Comparison of ENCODE assay signal across 14 cellular contexts in genomic region chr4:70531981-70532380, GRCh38. TPM values are rescaled to one million over a fixed set of nuclear protein-coding genes. Genes with fewer than 3 reads are reported as not detected.
DNase-seq lines count a peak whose midpoint lies in the region; ATAC-seq, FAIRE-seq and TF ChIP-seq lines count a peak whose summit lies in the region.
"Had no signal": no experiment of that assay in that cellular context is flagged by ENCODE, and none has a peak within 500 bp of the region (broad histone marks: within the 10 kb centered on the region; RNA-seq: fewer than 3 reads in every experiment).

No MANE protein-coding gene starts in this region.

- no peak overlapping the region for H3K9ac ChIP-seq in K562 (ENCODE audit: insufficient read depth in 1 of 2, low read depth in 2 of 2, low read length in 2 of 2)

- CTCF ChIA-PET in K562 (lab: Yijun Ruan, JAX; ENCODE audit: low intra/inter-chr PET ratio), result no interaction called here
- CTCF ChIA-PET in naive thymus-derived CD4-positive, alpha-beta T cell (lab: Charles Lee), result no interaction called here

- no peak overlapping the region for H3K27ac ChIP-seq in K562 (ENCODE audit: extremely low read depth, low read depth, low read length)
- H3K27ac ChIP-seq in naive thymus-derived CD4-positive, alpha-beta T cell (ENCODE audit: low read depth, low read length), result no peak overlapping the region

- TF ChIP-seq RAD21 in K562 (CRISPR knock-in tag; conservative IDR thresholded peaks at IDR 0.05 in 1 of 2, IDR thresholded peaks at IDR 0.05 in 1 of 2), result no peak

- H3K27ac Mint-ChIP-seq in naive thymus-derived CD4-positive, alpha-beta T cell, result no peak overlapping the region
- no peak overlapping the region for H3K27ac Mint-ChIP-seq in T-helper 17 cell
- H3K27ac Mint-ChIP-seq: activated T-cell treated with anti-CD3 and anti-CD28 coated beads, Interleukin-2, amount 50 U/mL, for 24 hours; CD8-positive, alpha-beta memory T cell; stimulated activated naive CD8-positive, alpha-beta T cell treated with anti-CD3 and anti-CD28 coated beads, Interleukin-15, Interleukin-2, amounts not matched to agents 100 ng/mL and 50 ng/mL, for 24 hours had no signal

- TF ChIP-seq CTCF in GM12864 (IDR thresholded peaks at IDR 0.05; ENCODE audit: low read depth, low read length, missing control alignments), result peak; percentile 39
- TF ChIP-seq CTCF in K562 (IDR thresholded peaks at IDR 0.05 in 2 of 3, conservative IDR thresholded peaks at IDR 0.05 in 1 of 3; ENCODE audit: insufficient read depth in 2 of 3, low read depth in 1 of 3, low read length in 3 of 3), result no peak

- H3K4me3 Mint-ChIP-seq in naive thymus-derived CD4-positive, alpha-beta T cell, result no peak overlapping the region
- H3K4me3 Mint-ChIP-seq in T-helper 17 cell, result no peak overlapping the region
- H3K4me3 Mint-ChIP-seq: activated T-cell treated with anti-CD3 and anti-CD28 coated beads, Interleukin-2, amount 50 U/mL, for 24 hours; CD8-positive, alpha-beta memory T cell; stimulated activated naive CD8-positive, alpha-beta T cell treated with anti-CD3 and anti-CD28 coated beads, Interleukin-15, Interleukin-2, amounts not matched to agents 100 ng/mL and 50 ng/mL, for 24 hours had no signal

- peaks cover 0 to 27% (median 18%) of the 10 kb centered on the region in 5 donors for H3K27me3 Mint-ChIP-seq in naive thymus-derived CD4-positive, alpha-beta T cell
- peaks cover 18% of the 10 kb centered on the region for H3K27me3 Mint-ChIP-seq in T-helper 17 cell

- H3K9me3 Mint-ChIP-seq in naive thymus-derived CD4-positive, alpha-beta T cell, result peaks cover 0 to 3% (median 0%) of the 10 kb centered on the region in 11 donors
- H3K9me3 Mint-ChIP-seq: activated T-cell treated with anti-CD3 and anti-CD28 coated beads, Interleukin-2, amount 50 U/mL, for 24 hours; stimulated activated naive CD8-positive, alpha-beta T cell treated with anti-CD3 and anti-CD28 coated beads, Interleukin-15, Interleukin-2, amounts not matched to agents 100 ng/mL and 50 ng/mL, for 24 hours had no signal

- H3K9me1 ChIP-seq in K562 (ENCODE audit: control insufficient read depth, insufficient read depth, low read length), result no peaks in the 10 kb centered on the region

- no peak for FAIRE-seq in K562 (lab: Jason Lieb, UNC)

- no peaks in the 10 kb centered on the region for H3K36me3 ChIP-seq in K562 (ENCODE audit: control insufficient read depth, insufficient read depth, low read length)
- no peaks in the 10 kb centered on the region for H3K36me3 ChIP-seq in naive thymus-derived CD4-positive, alpha-beta T cell (ENCODE audit: control insufficient read depth in 2 of 3, insufficient read depth in 3 of 3, low read length in 3 of 3)

- in situ Hi-C loops in K562 (cut with MboI), result no loop called here

- no peaks in the 10 kb centered on the region for H3K27me3 ChIP-seq in K562 (ENCODE audit: control insufficient read depth in 2 of 2, insufficient read depth in 2 of 2, low read length in 2 of 2)
- no peaks in the 10 kb centered on the region for H3K27me3 ChIP-seq in naive thymus-derived CD4-positive, alpha-beta T cell (ENCODE audit: control insufficient read depth in 2 of 2, insufficient read depth in 2 of 2, low read length in 2 of 2)

- WGBS in K562 (ENCODE audit: insufficient coverage, low coverage, missing lambda C conversion rate), result 0% methylated on average over 2 of the region's 2 CpGs

- H3K4me3 ChIP-seq in GM12864 (ENCODE audit: low read depth, low read length) (no peak overlapping the region), K562 (no peak overlapping the region)
- no peak overlapping the region for H3K4me3 ChIP-seq in naive thymus-derived CD4-positive, alpha-beta T cell (ENCODE audit: low read length)

- no peak for TF ChIP-seq EP300 in K562 (IDR thresholded peaks at IDR 0.05; ENCODE audit: low read length)

- no TSS peak for BruUV-seq in K562 (replicated peaks; lab: Mats Ljungman, UMichigan)

- ATAC-seq in GM21360 (IDR thresholded peaks at IDR 0.05; ENCODE audit: unreplicated experiment) (peak; percentile 95), HG03108 (IDR thresholded peaks at IDR 0.05; ENCODE audit: unreplicated experiment) (peak; percentile 53), K562 (peak; percentile 81), T-helper 17 cell (no peak)
- ATAC-seq in naive thymus-derived CD4-positive, alpha-beta T cell, result no peak

- H2AFZ ChIP-seq in K562 (ENCODE audit: low read depth, low read length), result no peak overlapping the region

- intact Hi-C loops in K562 (cut with micrococcal nuclease), result no loop called here
- intact Hi-C loops in naive thymus-derived CD4-positive, alpha-beta T cell (cut with micrococcal nuclease), result no loop called here

- no peaks in the 10 kb centered on the region for H3K4me1 Mint-ChIP-seq in naive thymus-derived CD4-positive, alpha-beta T cell
- H3K4me1 Mint-ChIP-seq in T-helper 17 cell, result no peaks in the 10 kb centered on the region
- H3K4me1 Mint-ChIP-seq: CD8-positive, alpha-beta memory T cell had no signal

- H4K20me1 ChIP-seq in K562 (replicated peaks; ENCODE audit: control insufficient read depth, insufficient read depth, low read length), result no peaks in the 10 kb centered on the region

- no peaks in the 10 kb centered on the region for H3K79me2 ChIP-seq in K562 (ENCODE audit: control insufficient read depth, insufficient read depth, low read length)

- no peaks in the 10 kb centered on the region for H3K36me3 Mint-ChIP-seq in naive thymus-derived CD4-positive, alpha-beta T cell
- no peaks in the 10 kb centered on the region for H3K36me3 Mint-ChIP-seq in T-helper 17 cell (ENCODE audit: low read depth)
- H3K36me3 Mint-ChIP-seq: CD8-positive, alpha-beta memory T cell had no signal

- no peaks in the 10 kb centered on the region for H3K9me3 ChIP-seq in K562 (replicated peaks; ENCODE audit: control insufficient read depth, insufficient read depth, low read depth, low read length)
- no peaks in the 10 kb centered on the region for H3K9me3 ChIP-seq in naive thymus-derived CD4-positive, alpha-beta T cell (ENCODE audit: control insufficient read depth in 2 of 3, low read length in 3 of 3)
- H3K9me3 ChIP-seq in T-helper 17 cell (ENCODE audit: control insufficient read depth, low read length, poor library complexity, severe bottlenecking), result no peaks in the 10 kb centered on the region

- DNase-seq in GM12864 (ENCODE audit: low read depth), result no peak
- DNase-seq in K562 (ENCODE audit: extremely low read depth in 1 of 4, low spot score in 3 of 4), result peak in 3 of 4 experiments; percentile 3 to 14 (median 10)
- DNase-seq in DMS79 (lab: John Stamatoyannopoulos, UW), result no peak
- DNase-seq in naive thymus-derived CD4-positive, alpha-beta T cell, result no peak
- no peak for DNase-seq in NCI-H748 treated with DMSO at 0.1 percent for 48 hours (lab: John Stamatoyannopoulos, UW)
- no peak for DNase-seq in T-helper 17 cell
- DNase-seq: activated T-cell treated with anti-CD3 and anti-CD28 coated beads, Interleukin-2, amount 50 U/mL, for 24 hours; CD8-positive, alpha-beta memory T cell; HCEC 1CT had no signal

- no peaks in the 10 kb centered on the region for H3K4me1 ChIP-seq in K562 (replicated peaks in 1 of 2; ENCODE audit: control insufficient read depth in 2 of 2, insufficient read depth in 2 of 2, low read length in 2 of 2)
- H3K4me1 ChIP-seq in naive thymus-derived CD4-positive, alpha-beta T cell (ENCODE audit: control insufficient read depth in 2 of 2, insufficient read depth in 2 of 2, low read length in 2 of 2), result no peaks in the 10 kb centered on the region

- POLR2A ChIA-PET in K562 (lab: Yijun Ruan, JAX), result interaction anchor here (0.6 to 0.7 kb wide), 3 partner anchors 9 to 31 kb away, joined by 3 read pairs; no protein-coding TSS in a partner anchor
- POLR2A ChIA-PET in naive thymus-derived CD4-positive, alpha-beta T cell (lab: Charles Lee), result no interaction called here

- H3K4me2 ChIP-seq in K562 (ENCODE audit: insufficient read depth, low read length), result no peak overlapping the region

- no peak for TF ChIP-seq POLR2A in K562 (conservative IDR thresholded peaks at IDR 0.05)

RNA-seq across cellular contexts. Expression of gene AMTN, which starts 13.6 kb away (rescaled TPM):
- not detected in 2 replicates for total RNA-seq in K562 (2011; cell fraction: chromatin; rRNA removed; ENCODE audit: low replicate concordance)
- not detected in 2 replicates for total RNA-seq in K562 (2011; cell fraction: nucleolus; rRNA removed)
- not detected in 2 replicates for total RNA-seq in K562 (2011; cell fraction: nucleoplasm; rRNA removed)
- total RNA-seq in K562 (2014; rRNA removed), result not detected in 2 replicates
- total RNA-seq in K562 (2014; rRNA removed; fragmentation: Illumina TruSeq; extraction: Trizol), result not detected in 2 replicates
- total RNA-seq in K562 (2015; rRNA removed; fragmentation: Illumina TruSeq; extraction: Trizol), result not detected in 2 replicates
- not detected in 2 replicates for total RNA-seq in K562 (2021)
- not detected in 2 replicates for polyA plus RNA-seq in K562 (2011; rRNA removed)
- polyA plus RNA-seq in K562 (2011; cell fraction: cytosol; rRNA removed), result not detected in 2 replicates
- polyA plus RNA-seq in K562 (2011; cell fraction: nucleus; rRNA removed), result not detected in 2 replicates
- polyA plus RNA-seq in K562 (2012), result not detected in 2 replicates
- polyA plus RNA-seq in K562 (2014; fragmentation: Illumina TruSeq; extraction: Trizol), result not detected in 2 replicates
- not detected for polyA plus RNA-seq in K562 (2014; fragmentation: Nextera tagmentation; extraction: Ambion mirVana)
- not detected in 2 replicates for polyA plus RNA-seq in K562 (2014; rRNA removed)
- polyA minus RNA-seq in K562 (2011; rRNA and poly(A)+ RNA removed), result not detected in 2 replicates
- not detected in 2 replicates for polyA minus RNA-seq in K562 (2011; cell fraction: cytosol; rRNA and poly(A)+ RNA removed)
- not detected in 2 replicates for polyA minus RNA-seq in K562 (2011; cell fraction: nucleus; rRNA and poly(A)+ RNA removed)
- not detected for total RNA-seq in naive thymus-derived CD4-positive, alpha-beta T cell
- polyA plus RNA-seq in naive thymus-derived CD4-positive, alpha-beta T cell, result not detected
- total RNA-seq in T-helper 17 cell, result not detected
- total RNA-seq: CD8-positive, alpha-beta memory T cell; dermis microvascular lymphatic vessel endothelial cell; skeletal muscle tissue had no signal
- polyA plus RNA-seq: CD8-positive, alpha-beta memory T cell had no signal

RNA-seq across cellular contexts. Expression of gene MUC7, which starts 60.0 kb away (rescaled TPM):
- total RNA-seq in K562 (2011; cell fraction: chromatin; rRNA removed; ENCODE audit: low replicate concordance), result not detected in 2 replicates
- not detected in 2 replicates for total RNA-seq in K562 (2011; cell fraction: nucleolus; rRNA removed)
- not detected in 2 replicates for total RNA-seq in K562 (2011; cell fraction: nucleoplasm; rRNA removed)
- total RNA-seq in K562 (2014; rRNA removed) (not detected in 2 replicates), K562 (2014; rRNA removed; fragmentation: Illumina TruSeq; extraction: Trizol) (not detected in 2 replicates), K562 (2015; rRNA removed; fragmentation: Illumina TruSeq; extraction: Trizol) (not detected in 2 replicates), K562 (2021) (not detected in 2 replicates), T-helper 17 cell (not detected)
- polyA plus RNA-seq in K562 (2011; rRNA removed) (not detected in 2 replicates), K562 (2014; fragmentation: Illumina TruSeq; extraction: Trizol) (not detected in 2 replicates), K562 (2014; fragmentation: Nextera tagmentation; extraction: Ambion mirVana) (not detected), K562 (2014; rRNA removed) (not detected in 2 replicates)
- polyA plus RNA-seq in K562 (2011; cell fraction: cytosol; rRNA removed), result not detected in 2 replicates
- not detected in 2 replicates for polyA plus RNA-seq in K562 (2011; cell fraction: nucleus; rRNA removed)
- polyA plus RNA-seq in K562 (2012), result not detected in 2 replicates
- polyA minus RNA-seq in K562 (2011; rRNA and poly(A)+ RNA removed), result not detected in 2 replicates
- polyA minus RNA-seq in K562 (2011; cell fraction: cytosol; rRNA and poly(A)+ RNA removed), result not detected in 2 replicates
- not detected in 2 replicates for polyA minus RNA-seq in K562 (2011; cell fraction: nucleus; rRNA and poly(A)+ RNA removed)
- total RNA-seq in naive thymus-derived CD4-positive, alpha-beta T cell, result not detected
- polyA plus RNA-seq in naive thymus-derived CD4-positive, alpha-beta T cell, result not detected
- total RNA-seq: CD8-positive, alpha-beta memory T cell; dermis microvascular lymphatic vessel endothelial cell; skeletal muscle tissue had no signal
- polyA plus RNA-seq: CD8-positive, alpha-beta memory T cell had no signal

Comparison
In these comparisons a context has a peak if more than half of its experiments do, and no peak if none do; other contexts are left out.
1. DNase-seq: peak in K562 (3 of 4); none in GM12864 (single experiment), DMS79 (single experiment), naive thymus-derived CD4-positive, alpha-beta T cell (0 of 9), NCI-H748 treated with DMSO at 0.1 percent for 48 hours (single experiment) and T-helper 17 cell (0 of 3).
2. ATAC-seq: peak in GM21360 (single experiment), HG03108 (single experiment) and K562 (single experiment); none in naive thymus-derived CD4-positive, alpha-beta T cell (single experiment) and T-helper 17 cell (single experiment).